In the genomic region with DNA sequence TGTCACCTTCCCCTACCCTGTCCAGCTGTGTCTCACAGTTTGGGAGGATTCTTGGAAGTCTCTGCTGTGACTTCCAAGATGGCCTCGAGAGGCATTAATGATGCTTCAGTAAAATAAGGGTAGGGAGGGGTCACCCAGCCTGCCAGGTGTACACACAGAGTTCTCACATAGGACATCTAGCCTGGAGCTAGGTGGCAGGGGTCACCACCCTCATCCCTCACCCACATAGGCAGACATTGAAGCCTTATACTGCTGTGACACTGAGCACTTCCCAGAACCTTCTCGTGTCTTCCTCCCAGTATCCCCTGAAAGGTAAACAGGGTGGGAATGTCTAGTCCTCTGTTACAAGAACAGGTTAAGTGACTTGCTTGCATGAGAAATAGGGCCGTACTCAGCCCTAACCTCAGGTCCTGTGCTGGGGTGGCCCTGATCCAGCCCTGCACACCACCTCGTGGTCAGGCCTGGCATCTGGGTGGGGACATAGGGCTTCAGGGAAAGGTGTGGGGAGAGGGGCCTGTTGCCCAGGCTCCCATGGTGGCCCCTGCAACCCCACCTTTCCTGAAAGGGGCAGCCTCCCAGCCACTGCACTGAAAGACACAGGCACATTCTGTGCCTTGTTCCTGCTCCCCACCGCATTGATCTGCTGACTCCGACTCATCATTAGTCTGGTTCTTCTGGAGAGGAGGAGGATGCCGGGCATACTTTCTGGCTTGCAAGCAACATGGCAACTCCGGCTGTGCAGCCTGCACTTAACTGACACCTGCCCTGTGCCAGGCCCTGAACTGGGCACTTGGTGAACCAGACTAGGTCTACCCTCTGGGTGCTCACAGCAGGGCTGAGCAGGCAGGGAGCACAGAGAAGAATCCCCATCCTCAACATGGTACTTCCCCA, we compare ENCODE assay signal across 11 cellular contexts. TPM values are rescaled to one million over a fixed set of nuclear protein-coding genes. Genes with fewer than 3 reads are reported as not detected.
DNase-seq lines count a peak whose midpoint lies in the region; ATAC-seq and TF ChIP-seq lines count a peak whose summit lies in the region.
"Had no signal": no experiment of that assay in that cellular context is flagged by ENCODE, and none has a peak within 500 bp of the region (broad histone marks: within the 10 kb centered on the region; RNA-seq: fewer than 3 reads in every experiment).

No MANE protein-coding gene starts in this region.

- TF ChIP-seq CTCF in choroid plexus epithelial cell (conservative IDR thresholded peaks at IDR 0.05; ENCODE audit: low read depth, low read length) (no peak), lower lobe of right lung (IDR thresholded peaks at IDR 0.05) (no peak)

- H3K4me1 ChIP-seq in mesenchymal stem cell (ENCODE audit: control insufficient read depth, insufficient read depth, low read depth, low read length) (peaks cover 34% of the 10 kb centered on the region), lower lobe of right lung (peaks cover 52% of the 10 kb centered on the region)

- peaks cover 7% of the 10 kb centered on the region for H3K36me3 Mint-ChIP-seq in activated CD4-positive, alpha-beta memory T cell treated with anti-CD3 and anti-CD28 coated beads, Interleukin-2, amount 10 ng/mL, durations not matched to agents 7 days and 5 days (ENCODE audit: low read depth)
- peaks cover 6% of the 10 kb centered on the region for H3K36me3 Mint-ChIP-seq in stimulated activated memory B cell treated with anti-CD40 and anti-IgM and Interleukin-4, amounts not matched to agents 10 μg/mL and 1 μg/mL and 100 μg/mL, for 72 hours

- H3K27ac ChIP-seq in mesenchymal stem cell (ENCODE audit: low read length, poor library complexity, severe bottlenecking) (no peak overlapping the region), lower lobe of right lung (no peak overlapping the region)

- no peak overlapping the region for H2BK15ac ChIP-seq in mesenchymal stem cell (ENCODE audit: low read depth, poor library complexity, severe bottlenecking)

- no peak overlapping the region for H2BK120ac ChIP-seq in mesenchymal stem cell (ENCODE audit: low read depth, low read length)

- in situ Hi-C loops in ACHN (cut with HindIII; ENCODE audit: low pct_ligation_motif_present, low pct_unique_long_range_greater_than_20kb, low sequenced_read_pairs) = loop anchor here (10.0 kb wide), 1 partner anchor 103 kb away; the partner anchor contains the start of gene CFAP20

- H4K91ac ChIP-seq in mesenchymal stem cell (ENCODE audit: low read length) = peak overlapping the region; percentile 90

- 66% methylated on average over 8 of the region's 8 CpGs for WGBS in mesenchymal stem cell

- H3K27me3 ChIP-seq in mesenchymal stem cell (ENCODE audit: control insufficient read depth in 1 of 2, insufficient read depth in 1 of 2, low read length in 2 of 2) = peaks cover 7 to 27% of the 10 kb centered on the region in 2 experiments
- no peaks in the 10 kb centered on the region for H3K27me3 ChIP-seq in lower lobe of right lung (ENCODE audit: low read depth)

- peak overlapping the region; percentile 55 for H4K8ac ChIP-seq in mesenchymal stem cell (ENCODE audit: low read length)

- DNase-seq in ACHN (peak; percentile 80), HK-2 (ENCODE audit: unreplicated experiment) (peak; percentile 65), choroid plexus epithelial cell (ENCODE audit: low read depth) (peak; percentile 70), mesenchymal stem cell (peak; percentile 76), lower lobe of right lung (no peak)
- no peak for DNase-seq in activated CD4-positive, alpha-beta memory T cell treated with anti-CD3 and anti-CD28 coated beads, Interleukin-2, amount 10 ng/mL, durations not matched to agents 7 days and 5 days
- DNase-seq in activated CD4-positive, alpha-beta T cell treated with anti-CD3 and anti-CD28 coated beads, Interleukin-2, amount 50 U/mL, for 4 hours = no peak
- DNase-seq: activated CD4-positive, alpha-beta T cell treated with anti-CD3 and anti-CD28 coated beads, Interleukin-2, amount 50 U/mL, for 48 hours; DND-41; SIG-M5 had no signal

- H3K9ac ChIP-seq in mesenchymal stem cell (ENCODE audit: low read length) = peak overlapping the region; percentile 72

- intact Hi-C loops in lower lobe of right lung (cut with DNase I) = loop anchor here (10.0 kb wide), 1 partner anchor 103 kb away; the partner anchor contains the start of gene CFAP20

- no peak overlapping the region for H2AFZ ChIP-seq in mesenchymal stem cell (ENCODE audit: low read depth, low read length)

- peaks cover 20% of the 10 kb centered on the region for H3K4me1 Mint-ChIP-seq in activated CD4-positive, alpha-beta memory T cell treated with anti-CD3 and anti-CD28 coated beads, Interleukin-2, amount 10 ng/mL, durations not matched to agents 7 days and 5 days
- peaks cover 17% of the 10 kb centered on the region for H3K4me1 Mint-ChIP-seq in stimulated activated memory B cell treated with anti-CD40 and anti-IgM and Interleukin-4, amounts not matched to agents 10 μg/mL and 1 μg/mL and 100 μg/mL, for 72 hours

- H3K9me3 ChIP-seq in mesenchymal stem cell (ENCODE audit: control insufficient read depth, low read length) (no peaks in the 10 kb centered on the region), lower lobe of right lung (no peaks in the 10 kb centered on the region)

- H3K36me3 ChIP-seq in mesenchymal stem cell (ENCODE audit: control insufficient read depth in 1 of 2, insufficient read depth in 2 of 2, low read depth in 1 of 2, low read length in 2 of 2) (peaks cover 22 to 38% of the 10 kb centered on the region in 2 experiments), lower lobe of right lung (peaks cover 27% of the 10 kb centered on the region)

- peaks cover 9% of the 10 kb centered on the region for H3K27me3 Mint-ChIP-seq in activated CD4-positive, alpha-beta memory T cell treated with anti-CD3 and anti-CD28 coated beads, Interleukin-2, amount 10 ng/mL, durations not matched to agents 7 days and 5 days
- H3K27me3 Mint-ChIP-seq in stimulated activated memory B cell treated with anti-CD40 and anti-IgM and Interleukin-4, amounts not matched to agents 10 μg/mL and 1 μg/mL and 100 μg/mL, for 72 hours = no peaks in the 10 kb centered on the region

- H3K4me3 ChIP-seq in choroid plexus epithelial cell (ENCODE audit: low read depth, low read length) = no peak overlapping the region
- peak overlapping the region in 1 of 2 experiments; percentile 7 for H3K4me3 ChIP-seq in mesenchymal stem cell (ENCODE audit: insufficient read depth in 1 of 2, low read depth in 1 of 2, low read length in 2 of 2)
- H3K4me3 ChIP-seq in lower lobe of right lung = no peak overlapping the region

- no peak overlapping the region for H3K4me2 ChIP-seq in mesenchymal stem cell (ENCODE audit: low read length, poor library complexity, severe bottlenecking)

- H3K9me3 Mint-ChIP-seq in activated CD4-positive, alpha-beta memory T cell treated with anti-CD3 and anti-CD28 coated beads, Interleukin-2, amount 10 ng/mL, durations not matched to agents 7 days and 5 days = no peaks in the 10 kb centered on the region
- no peaks in the 10 kb centered on the region for H3K9me3 Mint-ChIP-seq in stimulated activated memory B cell treated with anti-CD40 and anti-IgM and Interleukin-4, amounts not matched to agents 10 μg/mL and 1 μg/mL and 100 μg/mL, for 72 hours

- peak overlapping the region; percentile 10 for H2AK5ac ChIP-seq in mesenchymal stem cell (ENCODE audit: low read length, severe bottlenecking)

- no peak for ATAC-seq in lower lobe of right lung
- no peak for ATAC-seq in stimulated activated memory B cell treated with anti-CD40 and anti-IgM and Interleukin-4, amounts not matched to agents 10 μg/mL and 1 μg/mL and 100 μg/mL, for 72 hours

- peak overlapping the region; percentile 38 to 64 for H3K4ac ChIP-seq in mesenchymal stem cell (ENCODE audit: low read depth in 1 of 2, low read length in 2 of 2)

- H3K4me3 Mint-ChIP-seq in activated CD4-positive, alpha-beta memory T cell treated with anti-CD3 and anti-CD28 coated beads, Interleukin-2, amount 10 ng/mL, durations not matched to agents 7 days and 5 days = no peak overlapping the region
- H3K4me3 Mint-ChIP-seq in stimulated activated memory B cell treated with anti-CD40 and anti-IgM and Interleukin-4, amounts not matched to agents 10 μg/mL and 1 μg/mL and 100 μg/mL, for 72 hours = no peak overlapping the region

- H2BK12ac ChIP-seq in mesenchymal stem cell (ENCODE audit: low read length in 2 of 2) = peak overlapping the region; percentile 17 to 88

- H2BK5ac ChIP-seq in mesenchymal stem cell (ENCODE audit: low read depth, low read length, poor library complexity, severe bottlenecking) = no peak overlapping the region

- no peaks in the 10 kb centered on the region for H3K79me1 ChIP-seq in mesenchymal stem cell (replicated peaks; ENCODE audit: low read length, poor library complexity, severe bottlenecking)

- H3K23ac ChIP-seq in mesenchymal stem cell (ENCODE audit: low read length in 2 of 2) = peak overlapping the region in 1 of 2 experiments; percentile 41

- H3K14ac ChIP-seq in mesenchymal stem cell (ENCODE audit: low read length in 2 of 2) = peak overlapping the region in 1 of 2 experiments; percentile 13

- POLR2A ChIA-PET in activated CD4-positive, alpha-beta memory T cell treated with anti-CD3 and anti-CD28 coated beads, Interleukin-2, amount 10 ng/mL, durations not matched to agents 7 days and 5 days (lab: Charles Lee) = no interaction called here

- no peak overlapping the region for H3K27ac Mint-ChIP-seq in activated CD4-positive, alpha-beta memory T cell treated with anti-CD3 and anti-CD28 coated beads, Interleukin-2, amount 10 ng/mL, durations not matched to agents 7 days and 5 days
- H3K27ac Mint-ChIP-seq in stimulated activated memory B cell treated with anti-CD40 and anti-IgM and Interleukin-4, amounts not matched to agents 10 μg/mL and 1 μg/mL and 100 μg/mL, for 72 hours = no peak overlapping the region

- peak overlapping the region; percentile 35 to 81 for H3K18ac ChIP-seq in mesenchymal stem cell (ENCODE audit: low read depth in 1 of 2, low read length in 2 of 2)

- CTCF ChIA-PET in activated CD4-positive, alpha-beta memory T cell treated with anti-CD3 and anti-CD28 coated beads, Interleukin-2, amount 10 ng/mL, durations not matched to agents 7 days and 5 days (lab: Charles Lee) = interaction anchor here (1.6 kb wide), 1 partner anchor 8 kb away, joined by 4 read pairs; no protein-coding TSS in a partner anchor

RNA-seq across cellular contexts. Expression of gene MMP15, which starts 3.6 kb away (rescaled TPM):
- 13.9 TPM for polyA plus RNA-seq in mesenchymal stem cell (2013, experiment 1 of 2)
- polyA plus RNA-seq in mesenchymal stem cell (2013, experiment 2 of 2) = 13.9 TPM
- 1 to 10 TPM in 1 of 2 experiments, under 1 TPM in 1; 0.68 to 1.1 TPM for total RNA-seq in activated CD4-positive, alpha-beta memory T cell treated with anti-CD3 and anti-CD28 coated beads, Interleukin-2, amount 10 ng/mL, durations not matched to agents 7 days and 5 days
- total RNA-seq in lower lobe of right lung = 21.5 TPM

RNA-seq across cellular contexts. Expression of gene USB1, which starts 20.7 kb away (rescaled TPM):
- 37.7 TPM for polyA plus RNA-seq in mesenchymal stem cell (2013, experiment 1 of 2)
- 38.4 TPM for polyA plus RNA-seq in mesenchymal stem cell (2013, experiment 2 of 2)
- 10 to 100 TPM; 48.4 to 54.2 TPM for total RNA-seq in activated CD4-positive, alpha-beta memory T cell treated with anti-CD3 and anti-CD28 coated beads, Interleukin-2, amount 10 ng/mL, durations not matched to agents 7 days and 5 days
- total RNA-seq in lower lobe of right lung = 39.9 TPM

RNA-seq across cellular contexts. Expression of gene ZNF319, which starts 21.4 kb away (rescaled TPM):
- 10.0 TPM for polyA plus RNA-seq in mesenchymal stem cell (2013, experiment 1 of 2)
- polyA plus RNA-seq in mesenchymal stem cell (2013, experiment 2 of 2) = 10.1 TPM
- total RNA-seq in activated CD4-positive, alpha-beta memory T cell treated with anti-CD3 and anti-CD28 coated beads, Interleukin-2, amount 10 ng/mL, durations not matched to agents 7 days and 5 days = 10 to 100 TPM; 19.8 to 20.2 TPM
- total RNA-seq in lower lobe of right lung = 11.0 TPM

RNA-seq across cellular contexts. Expression of gene CNGB1, which starts 51.0 kb away (rescaled TPM):
- not detected for polyA plus RNA-seq in mesenchymal stem cell (2013, experiment 1 of 2)
- 0.01 TPM for polyA plus RNA-seq in mesenchymal stem cell (2013, experiment 2 of 2)
- not detected for total RNA-seq in activated CD4-positive, alpha-beta memory T cell treated with anti-CD3 and anti-CD28 coated beads, Interleukin-2, amount 10 ng/mL, durations not matched to agents 7 days and 5 days
- 0.35 TPM for total RNA-seq in lower lobe of right lung

Comparison
In these comparisons a context has a peak if more than half of its experiments do, and no peak if none do; other contexts are left out.
1. DNase-seq: peak in ACHN (single experiment), HK-2 (single experiment), choroid plexus epithelial cell (single experiment) and mesenchymal stem cell (single experiment); none in activated CD4-positive, alpha-beta memory T cell treated with anti-CD3 and anti-CD28 coated beads, Interleukin-2, amount 10 ng/mL, durations not matched to agents 7 days and 5 days (single experiment), lower lobe of right lung (single experiment) and activated CD4-positive, alpha-beta T cell treated with anti-CD3 and anti-CD28 coated beads, Interleukin-2, amount 50 U/mL, for 4 hours (0 of 2).
2. RNA of gene MMP15, which starts 3.6 kb away (total RNA-seq): 21.5 TPM in lower lobe of right lung (single experiment); 0.68 to 1.1 TPM in activated CD4-positive, alpha-beta memory T cell treated with anti-CD3 and anti-CD28 coated beads, Interleukin-2, amount 10 ng/mL, durations not matched to agents 7 days and 5 days; every median in the first group is over 10 times any median in the second.